Comparison of ENCODE assay signal across 10 cellular contexts in genomic region chr1:27597511-27598216, GRCh38. TPM values are rescaled to one million over a fixed set of nuclear protein-coding genes. Genes with fewer than 3 reads are reported as not detected.
DNase-seq lines count a peak whose midpoint lies in the region; ATAC-seq and TF ChIP-seq lines count a peak whose summit lies in the region.
"Had no signal": no experiment of that assay in that cellular context is flagged by ENCODE, and none has a peak within 500 bp of the region (broad histone marks: within the 10 kb centered on the region; RNA-seq: fewer than 3 reads in every experiment).

No MANE protein-coding gene starts in this region.

- no peaks in the 10 kb centered on the region for H3K9me3 ChIP-seq in mesenchymal stem cell (ENCODE audit: control insufficient read depth, low read length)

- peak overlapping the region; percentile 67 to 85 for H3K18ac ChIP-seq in mesenchymal stem cell (ENCODE audit: low read depth in 1 of 2, low read length in 2 of 2)

- H3K4me2 ChIP-seq in mesenchymal stem cell (ENCODE audit: low read length, poor library complexity, severe bottlenecking): peak overlapping the region; percentile 19

- no peak overlapping the region for H2AFZ ChIP-seq in mesenchymal stem cell (ENCODE audit: low read depth, low read length)

- POLR2A ChIA-PET in activated CD8-positive, alpha-beta T cell treated with anti-CD3 and anti-CD28 coated beads for 36 hours (lab: Charles Lee): interaction anchor here (0.7 to 1.6 kb wide), 3 partner anchors 29 to 74 kb away, joined by 3 to 6 read pairs (median 3); no protein-coding TSS in a partner anchor
- POLR2A ChIA-PET in activated CD8-positive, alpha-beta T cell treated with anti-CD3 and anti-CD28 coated beads, Interleukin-2, amount 10 ng/mL, durations not matched to agents 7 days and 5 days (lab: Charles Lee): interaction anchor here (1.1 kb wide), 1 partner anchor 232 kb away, joined by 3 read pairs; no protein-coding TSS in a partner anchor

- peak overlapping the region in 1 of 2 experiments; percentile 45 for H2BK12ac ChIP-seq in mesenchymal stem cell (ENCODE audit: low read length in 2 of 2)

- 72% methylated on average over 4 of the region's 7 CpGs for WGBS in mesenchymal stem cell

- H3K79me1 ChIP-seq in mesenchymal stem cell (replicated peaks; ENCODE audit: low read length, poor library complexity, severe bottlenecking): peaks cover 16% of the 10 kb centered on the region

- H3K9ac ChIP-seq in mesenchymal stem cell (ENCODE audit: low read length): peak overlapping the region; percentile 39

- no peak overlapping the region for H2BK15ac ChIP-seq in mesenchymal stem cell (ENCODE audit: low read depth, poor library complexity, severe bottlenecking)

- no peak for TF ChIP-seq CTCF in activated CD8-positive, alpha-beta T cell treated with anti-CD3 and anti-CD28 coated beads for 36 hours (IDR thresholded peaks at IDR 0.05)

- H3K27ac ChIP-seq in mesenchymal stem cell (ENCODE audit: low read length, poor library complexity, severe bottlenecking): peak overlapping the region; percentile 6
- H3K27ac ChIP-seq in temporal lobe (ENCODE audit: low read depth, low read length): peak overlapping the region; percentile 78

- CTCF ChIA-PET in activated CD8-positive, alpha-beta T cell treated with anti-CD3 and anti-CD28 coated beads for 36 hours (lab: Charles Lee): interaction anchor here (1.3 to 3.5 kb wide), 3 partner anchors 10 to 41 kb away, joined by 5 to 23 read pairs (median 20); no protein-coding TSS in a partner anchor
- CTCF ChIA-PET in activated CD8-positive, alpha-beta T cell treated with anti-CD3 and anti-CD28 coated beads, Interleukin-2, amount 10 ng/mL, durations not matched to agents 7 days and 5 days (lab: Charles Lee): interaction anchor here (0.9 to 8.9 kb wide), 3 partner anchors 10 to 72 kb away, joined by 4 to 73 read pairs (median 4); no protein-coding TSS in a partner anchor

- peak overlapping the region; percentile 5 for H4K8ac ChIP-seq in mesenchymal stem cell (ENCODE audit: low read length)

- H3K4ac ChIP-seq in mesenchymal stem cell (ENCODE audit: low read depth in 1 of 2, low read length in 2 of 2): peak overlapping the region in 1 of 2 experiments; percentile 45

- peak overlapping the region; percentile 51 for H2BK120ac ChIP-seq in mesenchymal stem cell (ENCODE audit: low read depth, low read length)

- H3K27me3 ChIP-seq in mesenchymal stem cell (ENCODE audit: control insufficient read depth in 1 of 2, insufficient read depth in 1 of 2, low read length in 2 of 2): no peaks in the 10 kb centered on the region

- no peak for DNase-seq in activated CD8-positive, alpha-beta T cell treated with anti-CD3 and anti-CD28 coated beads for 36 hours
- no peak for DNase-seq in activated CD8-positive, alpha-beta T cell treated with anti-CD3 and anti-CD28 coated beads, Interleukin-2, amount 10 ng/mL, durations not matched to agents 7 days and 5 days
- DNase-seq in mesenchymal stem cell (no peak), AG08395 (ENCODE audit: low spot score) (no peak)
- DNase-seq: NCI-H2081, T-cell had no signal

- H3K14ac ChIP-seq in mesenchymal stem cell (ENCODE audit: low read length in 2 of 2): peak overlapping the region in 1 of 2 experiments; percentile 62

- H3K23ac ChIP-seq in mesenchymal stem cell (ENCODE audit: low read length in 2 of 2): peak overlapping the region in 1 of 2 experiments; percentile 56

- no peak for ATAC-seq in activated CD8-positive, alpha-beta T cell treated with anti-CD3 and anti-CD28 coated beads for 36 hours
- no peak for ATAC-seq in activated CD8-positive, alpha-beta T cell treated with anti-CD3 and anti-CD28 coated beads, Interleukin-2, amount 10 ng/mL, durations not matched to agents 7 days and 5 days
- ATAC-seq in GM18870 (IDR thresholded peaks at IDR 0.05; ENCODE audit: unreplicated experiment) (no peak), GM21786 (IDR thresholded peaks at IDR 0.05; ENCODE audit: unreplicated experiment) (no peak)
- ATAC-seq: T-cell had no signal

- no peak overlapping the region for H2BK5ac ChIP-seq in mesenchymal stem cell (ENCODE audit: low read depth, low read length, poor library complexity, severe bottlenecking)

- H3K9me3 Mint-ChIP-seq in activated CD8-positive, alpha-beta T cell treated with anti-CD3 and anti-CD28 coated beads for 36 hours: no peaks in the 10 kb centered on the region
- H3K9me3 Mint-ChIP-seq in activated CD8-positive, alpha-beta T cell treated with anti-CD3 and anti-CD28 coated beads, Interleukin-2, amount 10 ng/mL, durations not matched to agents 7 days and 5 days (ENCODE audit: insufficient read depth): no peaks in the 10 kb centered on the region
- no peaks in the 10 kb centered on the region for H3K9me3 Mint-ChIP-seq in activated naive CD8-positive, alpha-beta T cell (ENCODE audit: low read depth)
- H3K9me3 Mint-ChIP-seq: T-cell had no signal

- peaks cover 35% of the 10 kb centered on the region for H3K4me1 Mint-ChIP-seq in activated CD8-positive, alpha-beta T cell treated with anti-CD3 and anti-CD28 coated beads for 36 hours (ENCODE audit: low read depth)
- peaks cover 14% of the 10 kb centered on the region for H3K4me1 Mint-ChIP-seq in activated CD8-positive, alpha-beta T cell treated with anti-CD3 and anti-CD28 coated beads, Interleukin-2, amount 10 ng/mL, durations not matched to agents 7 days and 5 days (ENCODE audit: low read depth)
- peaks cover 37% of the 10 kb centered on the region for H3K4me1 Mint-ChIP-seq in activated naive CD8-positive, alpha-beta T cell (ENCODE audit: low read depth)

- no peaks in the 10 kb centered on the region for H3K27me3 Mint-ChIP-seq in activated CD8-positive, alpha-beta T cell treated with anti-CD3 and anti-CD28 coated beads for 36 hours
- no peaks in the 10 kb centered on the region for H3K27me3 Mint-ChIP-seq in activated CD8-positive, alpha-beta T cell treated with anti-CD3 and anti-CD28 coated beads, Interleukin-2, amount 10 ng/mL, durations not matched to agents 7 days and 5 days (ENCODE audit: low read depth)
- H3K27me3 Mint-ChIP-seq in activated naive CD8-positive, alpha-beta T cell: no peaks in the 10 kb centered on the region
- H3K27me3 Mint-ChIP-seq: T-cell had no signal

- H3K4me1 ChIP-seq in mesenchymal stem cell (ENCODE audit: control insufficient read depth, insufficient read depth, low read depth, low read length): peaks cover 90% of the 10 kb centered on the region

- no peaks in the 10 kb centered on the region for H3K36me3 Mint-ChIP-seq in activated CD8-positive, alpha-beta T cell treated with anti-CD3 and anti-CD28 coated beads for 36 hours (ENCODE audit: low read depth)
- no peaks in the 10 kb centered on the region for H3K36me3 Mint-ChIP-seq in activated CD8-positive, alpha-beta T cell treated with anti-CD3 and anti-CD28 coated beads, Interleukin-2, amount 10 ng/mL, durations not matched to agents 7 days and 5 days (ENCODE audit: low read depth)
- no peaks in the 10 kb centered on the region for H3K36me3 Mint-ChIP-seq in activated naive CD8-positive, alpha-beta T cell
- H3K36me3 Mint-ChIP-seq: T-cell had no signal

- H4K91ac ChIP-seq in mesenchymal stem cell (ENCODE audit: low read length): peak overlapping the region; percentile 30

- no peak overlapping the region for H3K4me3 ChIP-seq in mesenchymal stem cell (ENCODE audit: insufficient read depth in 1 of 2, low read depth in 1 of 2, low read length in 2 of 2)

- intact Hi-C loops in activated CD8-positive, alpha-beta T cell treated with anti-CD3 and anti-CD28 coated beads for 36 hours (cut with micrococcal nuclease): loop anchor here (5.0 kb wide), 1 partner anchor 75 kb away; no protein-coding TSS in a partner anchor

- H3K27ac Mint-ChIP-seq in activated CD8-positive, alpha-beta T cell treated with anti-CD3 and anti-CD28 coated beads for 36 hours: peak overlapping the region; percentile 79
- H3K27ac Mint-ChIP-seq in activated CD8-positive, alpha-beta T cell treated with anti-CD3 and anti-CD28 coated beads, Interleukin-2, amount 10 ng/mL, durations not matched to agents 7 days and 5 days: no peak overlapping the region
- no peak overlapping the region for H3K27ac Mint-ChIP-seq in activated naive CD8-positive, alpha-beta T cell

- H3K36me3 ChIP-seq in mesenchymal stem cell (ENCODE audit: control insufficient read depth in 1 of 2, insufficient read depth in 2 of 2, low read depth in 1 of 2, low read length in 2 of 2): peaks cover 10 to 29% of the 10 kb centered on the region in 2 experiments

- H2AK5ac ChIP-seq in mesenchymal stem cell (ENCODE audit: low read length, severe bottlenecking): peak overlapping the region; percentile 63

- H3K4me3 Mint-ChIP-seq in activated CD8-positive, alpha-beta T cell treated with anti-CD3 and anti-CD28 coated beads for 36 hours: no peak overlapping the region
- H3K4me3 Mint-ChIP-seq in activated CD8-positive, alpha-beta T cell treated with anti-CD3 and anti-CD28 coated beads, Interleukin-2, amount 10 ng/mL, durations not matched to agents 7 days and 5 days: no peak overlapping the region
- H3K4me3 Mint-ChIP-seq in activated naive CD8-positive, alpha-beta T cell: peak overlapping the region; percentile 55
- H3K4me3 Mint-ChIP-seq: T-cell had no signal

RNA-seq across cellular contexts. Expression of gene AHDC1, which starts 6.3 kb away (rescaled TPM):
- 10 to 100 TPM; 26.3 to 27.6 TPM for total RNA-seq in activated CD8-positive, alpha-beta T cell treated with anti-CD3 and anti-CD28 coated beads for 36 hours
- total RNA-seq in activated CD8-positive, alpha-beta T cell treated with anti-CD3 and anti-CD28 coated beads, Interleukin-2, amount 10 ng/mL, durations not matched to agents 7 days and 5 days: 10 to 100 TPM; 20.9 to 22.7 TPM
- polyA plus RNA-seq in mesenchymal stem cell (2013, experiment 1 of 2): 27.0 TPM
- polyA plus RNA-seq in mesenchymal stem cell (2013, experiment 2 of 2): 24.1 TPM
- total RNA-seq in temporal lobe: 16.5 TPM

RNA-seq across cellular contexts. Expression of gene FGR, which starts 37.3 kb away (rescaled TPM):
- under 1 TPM; 0.51 to 0.56 TPM for total RNA-seq in activated CD8-positive, alpha-beta T cell treated with anti-CD3 and anti-CD28 coated beads for 36 hours
- under 1 TPM; 0.08 to 0.21 TPM for total RNA-seq in activated CD8-positive, alpha-beta T cell treated with anti-CD3 and anti-CD28 coated beads, Interleukin-2, amount 10 ng/mL, durations not matched to agents 7 days and 5 days
- polyA plus RNA-seq in mesenchymal stem cell (2013, experiment 1 of 2): 0.04 TPM
- 0.03 TPM for polyA plus RNA-seq in mesenchymal stem cell (2013, experiment 2 of 2)
- total RNA-seq in temporal lobe: 1.7 TPM
